13 cellular contexts compared by ENCODE assay signal in the genomic region with DNA sequence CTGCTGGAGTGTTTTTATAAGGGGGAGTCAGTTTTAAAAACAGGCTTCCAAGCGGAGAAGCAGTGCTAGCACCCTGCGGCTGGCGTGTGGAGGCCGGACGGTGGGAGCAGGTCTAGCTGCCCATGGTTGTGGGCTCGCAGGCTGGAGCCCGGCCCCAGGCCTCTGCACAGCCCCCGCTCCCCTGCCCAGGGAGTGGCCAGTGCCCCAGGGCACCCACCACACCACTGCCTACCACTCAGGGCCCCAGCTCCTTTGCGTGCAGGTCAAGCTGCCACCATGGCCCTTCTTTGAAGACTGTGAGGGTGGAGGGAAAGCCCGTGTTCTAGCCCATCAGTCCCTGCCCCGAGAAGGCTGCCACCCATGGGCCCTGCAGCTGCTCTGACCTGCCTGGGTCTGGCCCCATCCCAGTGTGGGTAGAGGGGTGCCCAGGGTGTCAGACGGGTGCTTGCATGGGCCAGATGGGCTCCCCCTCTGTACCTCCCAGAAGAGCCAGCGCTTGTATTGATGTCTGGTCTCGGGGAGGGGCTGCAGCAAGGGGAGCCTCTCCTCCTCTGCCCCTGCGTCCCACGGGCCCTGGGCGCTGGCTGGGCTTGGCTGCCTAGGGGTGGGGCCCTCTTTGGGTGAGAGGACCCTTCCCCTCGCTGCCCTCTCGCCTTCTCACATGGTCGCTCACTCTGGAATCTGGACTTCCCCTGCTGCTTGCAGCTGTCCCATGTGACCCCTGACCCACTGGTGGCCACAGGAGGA. TPM values are rescaled to one million over a fixed set of nuclear protein-coding genes. Genes with fewer than 3 reads are reported as not detected.
DNase-seq lines count a peak whose midpoint lies in the region; FAIRE-seq and TF ChIP-seq lines count a peak whose summit lies in the region.
"Had no signal": no experiment of that assay in that cellular context is flagged by ENCODE, and none has a peak within 500 bp of the region (broad histone marks: within the 10 kb centered on the region; RNA-seq: fewer than 3 reads in every experiment).

No MANE protein-coding gene starts in this region.

- H3K4me3 ChIP-seq in KMS-11 (IDR thresholded peaks at IDR 0.05; ENCODE audit: insufficient read depth, low read depth, low read length), result no peak overlapping the region

- H3K4me1 Mint-ChIP-seq in glutamatergic neuron (ENCODE audit: low read depth, unreplicated experiment) (peaks cover 4% of the 10 kb centered on the region), progenitor cell of endocrine pancreas (ENCODE audit: low read depth) (peaks cover 1% of the 10 kb centered on the region)

- H3K27me3 ChIP-seq in KMS-11 (ENCODE audit: insufficient read depth, low read depth), result no peaks in the 10 kb centered on the region
- H3K27me3 ChIP-seq: tibial nerve had no signal

- peaks cover 7% of the 10 kb centered on the region; the same call in 1 of the 2 replicates for H3K79me2 ChIP-seq in KMS-11 (ENCODE audit: insufficient read depth, low read depth)

- H3K36me3 Mint-ChIP-seq in glutamatergic neuron (ENCODE audit: unreplicated experiment), result no peaks in the 10 kb centered on the region
- peaks cover 2% of the 10 kb centered on the region for H3K36me3 Mint-ChIP-seq in progenitor cell of endocrine pancreas (ENCODE audit: insufficient read depth)

- H3K36me3 ChIP-seq in KMS-11 (ENCODE audit: insufficient read depth), result peaks cover 4% of the 10 kb centered on the region; the same call in 1 of the 2 replicates

- H3K27ac Mint-ChIP-seq in glutamatergic neuron (ENCODE audit: unreplicated experiment), result peak overlapping the region; percentile 28
- peak overlapping the region; percentile 31 for H3K27ac Mint-ChIP-seq in progenitor cell of endocrine pancreas

- H2AFZ ChIP-seq in KMS-11 (ENCODE audit: low read depth), result no peak overlapping the region

- no peak overlapping the region for H3K27ac ChIP-seq in KMS-11

- H3K27me3 Mint-ChIP-seq in glutamatergic neuron (ENCODE audit: unreplicated experiment), result peaks cover 16% of the 10 kb centered on the region
- H3K27me3 Mint-ChIP-seq in progenitor cell of endocrine pancreas, result no peaks in the 10 kb centered on the region

- peak overlapping the region; percentile 75 for H3K4me2 ChIP-seq in KMS-11

- H3K9me3 Mint-ChIP-seq in glutamatergic neuron (ENCODE audit: unreplicated experiment), result peaks cover 10% of the 10 kb centered on the region
- no peaks in the 10 kb centered on the region for H3K9me3 Mint-ChIP-seq in progenitor cell of endocrine pancreas (ENCODE audit: low read depth)

- DNase-seq in activated CD8-positive, alpha-beta memory T cell treated with anti-CD3 and anti-CD28 coated beads for 24 hours, result peak; percentile 58
- no peak for DNase-seq in activated CD8-positive, alpha-beta memory T cell treated with anti-CD3 and anti-CD28 coated beads, Interleukin-2, amount 50 U/mL, for 4 hours
- DNase-seq in glutamatergic neuron (no peak), progenitor cell of endocrine pancreas (ENCODE audit: low spot score, unreplicated experiment) (no peak), Ammon's horn (ENCODE audit: low spot score) (no peak), D721Med (ENCODE audit: insufficient read length, low spot score) (no peak)
- no peak for DNase-seq in stimulated activated CD4-positive, alpha-beta T cell treated with anti-CD3 and anti-CD28 coated beads, Interleukin-1b, Interleukin-23, amount 100 ng/mL, for 48 hours
- DNase-seq: activated CD4-positive, alpha-beta T cell treated with anti-CD3 and anti-CD28 coated beads, Interleukin-2, amount 50 U/mL, for 1 hour; amygdala; effector CD4-positive, alpha-beta T cell; left ventricle myocardium inferior had no signal

- TF ChIP-seq CTCF in KMS-11 (conservative IDR thresholded peaks at IDR 0.05; ENCODE audit: low read depth, low read length), result no peak
- no peak for TF ChIP-seq CTCF in glutamatergic neuron (IDR thresholded peaks at IDR 0.05; ENCODE audit: partially characterized antibody, unreplicated experiment)
- TF ChIP-seq CTCF in progenitor cell of endocrine pancreas (IDR thresholded peaks at IDR 0.05; ENCODE audit: unreplicated experiment), result no peak
- no peak for TF ChIP-seq CTCF in D721Med (IDR thresholded peaks at IDR 0.05; ENCODE audit: insufficient read depth, missing control alignments)

- peaks cover 13% of the 10 kb centered on the region for H3K4me1 ChIP-seq in KMS-11 (ENCODE audit: low read depth, poor library complexity, severe bottlenecking)

- H3K4me3 Mint-ChIP-seq in glutamatergic neuron (ENCODE audit: unreplicated experiment) (peak overlapping the region; percentile 70), progenitor cell of endocrine pancreas (ENCODE audit: low read depth) (no peak overlapping the region)

- FAIRE-seq in D721Med (lab: Jason Lieb, UNC), result no peak

- H3K9ac ChIP-seq in KMS-11, result no peak overlapping the region

- H4K20me1 ChIP-seq in KMS-11 (ENCODE audit: insufficient read depth), result no peaks in the 10 kb centered on the region

RNA-seq across cellular contexts. Expression of gene NUDT16L1, which starts 1.5 kb away (rescaled TPM):
- total RNA-seq in glutamatergic neuron (ENCODE audit: unreplicated experiment), result 34.3 TPM
- 39.4 and 41.8 TPM in 2 replicates for total RNA-seq in progenitor cell of endocrine pancreas

RNA-seq across cellular contexts. Expression of gene ANKS3, which starts 42.2 kb away (rescaled TPM):
- total RNA-seq in glutamatergic neuron (ENCODE audit: unreplicated experiment) (43.5 TPM), progenitor cell of endocrine pancreas (45.0 and 45.3 TPM in 2 replicates)

RNA-seq across cellular contexts. Expression of gene DNAAF8, which starts 42.5 kb away (rescaled TPM):
- total RNA-seq in glutamatergic neuron (ENCODE audit: unreplicated experiment) (0.59 TPM), progenitor cell of endocrine pancreas (1.1 TPM in 2 replicates)
